Comparison of ENCODE assay signal across 8 cellular contexts in the genomic region with DNA sequence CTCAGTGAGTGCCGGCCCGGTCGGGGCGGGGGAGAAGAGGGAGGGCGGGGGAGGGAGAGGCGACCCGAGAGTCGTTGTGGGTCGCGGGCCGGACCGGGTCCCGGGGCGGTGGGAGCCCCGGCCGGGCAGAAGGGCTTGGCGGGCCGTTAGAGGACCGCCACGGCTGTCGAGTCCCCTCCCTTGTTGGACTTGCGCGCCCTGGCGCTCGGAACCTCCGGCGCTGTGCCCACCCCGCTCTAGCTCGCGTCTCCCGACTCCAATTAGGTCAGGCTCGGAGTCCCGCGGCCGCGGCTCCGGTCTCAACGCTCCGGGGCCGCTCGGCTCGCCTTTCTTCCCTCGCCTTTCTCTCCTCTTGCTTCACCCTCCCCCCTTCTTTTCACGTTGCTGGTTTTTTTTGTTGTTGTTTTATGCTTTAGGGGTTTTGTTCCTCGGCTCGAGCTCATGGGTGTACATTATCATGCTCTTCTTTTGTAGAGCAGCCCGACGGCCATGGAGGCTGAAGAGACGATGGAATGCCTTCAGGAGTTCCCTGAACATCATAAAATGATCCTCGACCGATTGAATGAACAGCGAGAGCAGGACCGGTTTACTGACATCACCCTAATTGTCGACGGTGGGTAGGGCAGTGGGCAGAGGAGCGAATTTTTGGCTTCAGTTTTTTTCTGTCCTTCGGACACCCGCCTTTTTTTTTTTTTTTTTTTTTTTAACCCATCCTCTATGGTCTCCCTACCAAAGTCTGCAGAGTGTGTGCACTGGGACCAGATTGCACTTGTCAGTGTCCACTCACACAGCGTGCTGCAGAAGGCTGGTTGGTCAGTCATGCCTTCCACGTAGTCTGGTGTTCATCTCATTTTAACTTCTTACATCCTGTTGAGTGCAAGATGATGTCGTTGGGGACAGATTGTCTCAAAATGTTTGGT. TPM values are rescaled to one million over a fixed set of nuclear protein-coding genes. Genes with fewer than 3 reads are reported as not detected.
DNase-seq lines count a peak whose midpoint lies in the region; ATAC-seq and TF ChIP-seq lines count a peak whose summit lies in the region.

No MANE protein-coding gene starts in this region.

- peak overlapping the region; percentile 73 for H3K27ac Mint-ChIP-seq in activated T-cell treated with anti-CD3 and anti-CD28 coated beads, Interleukin-2, amount 50 U/mL, for 72 hours

- H3K4me2 ChIP-seq in BLaER1, result peak overlapping the region; percentile 96
- peak overlapping the region; percentile 97 for H3K4me2 ChIP-seq in parathyroid adenoma (ENCODE audit: low read length)

- peaks cover 46% of the 10 kb centered on the region for H4K20me1 ChIP-seq in BLaER1

- H3K9me3 Mint-ChIP-seq in activated T-cell treated with anti-CD3 and anti-CD28 coated beads, Interleukin-2, amount 50 U/mL, for 72 hours, result no peaks in the 10 kb centered on the region

- peaks cover 45% of the 10 kb centered on the region for H3K4me1 ChIP-seq in BLaER1
- H3K4me1 ChIP-seq in parathyroid adenoma, result no peaks in the 10 kb centered on the region

- peak overlapping the region; percentile 95 for H2AFZ ChIP-seq in parathyroid adenoma

- no peak for TF ChIP-seq CTCF in parathyroid adenoma (IDR thresholded peaks at IDR 0.05)

- peaks cover 36% of the 10 kb centered on the region for H3K36me3 ChIP-seq in BLaER1
- H3K36me3 ChIP-seq in parathyroid adenoma (ENCODE audit: control insufficient read depth, insufficient read depth, low read length), result no peaks in the 10 kb centered on the region

- H3K9me3 ChIP-seq in BLaER1 (no peaks in the 10 kb centered on the region), parathyroid adenoma (ENCODE audit: control insufficient read depth, low read length) (no peaks in the 10 kb centered on the region)

- H3K27me3 Mint-ChIP-seq in activated T-cell treated with anti-CD3 and anti-CD28 coated beads, Interleukin-2, amount 50 U/mL, for 72 hours (ENCODE audit: low read depth), result no peaks in the 10 kb centered on the region

- H3K4me3 ChIP-seq in BLaER1 (peak overlapping the region; percentile 94), parathyroid adenoma (ENCODE audit: low read depth, low read length) (peak overlapping the region; percentile 96)

- H3K27me3 ChIP-seq in BLaER1 (no peaks in the 10 kb centered on the region), parathyroid adenoma (ENCODE audit: control insufficient read depth, insufficient read depth, low read length) (no peaks in the 10 kb centered on the region)

- peaks cover 13% of the 10 kb centered on the region for H3K79me2 ChIP-seq in parathyroid adenoma

- H3K4me3 Mint-ChIP-seq in activated T-cell treated with anti-CD3 and anti-CD28 coated beads, Interleukin-2, amount 50 U/mL, for 72 hours, result peak overlapping the region; percentile 90 to 93

- peak overlapping the region; percentile 96 for H3K27ac ChIP-seq in BLaER1
- peak overlapping the region; percentile 93 for H3K27ac ChIP-seq in parathyroid adenoma

- peaks cover 52% of the 10 kb centered on the region for H3K4me1 Mint-ChIP-seq in activated T-cell treated with anti-CD3 and anti-CD28 coated beads, Interleukin-2, amount 50 U/mL, for 72 hours (ENCODE audit: low read depth)

- peaks cover 10 to 22% of the 10 kb centered on the region in 2 donors for H3K36me3 Mint-ChIP-seq in activated T-cell treated with anti-CD3 and anti-CD28 coated beads, Interleukin-2, amount 50 U/mL, for 72 hours (ENCODE audit: insufficient read depth in 2 of 2)

- DNase-seq in NCI-H1105 treated with DMSO at 0.1 percent for 48 hours (lab: John Stamatoyannopoulos, UW) (peak; percentile 65), glomerular visceral epithelial cell (ENCODE audit: extremely low spot score) (peak; percentile 41), 8988T (no peak)
- peak in 1 of 2 donors; percentile 22 for DNase-seq in activated T-cell treated with anti-CD3 and anti-CD28 coated beads, Interleukin-2, amount 50 U/mL, for 72 hours

- H3K9ac ChIP-seq in BLaER1, result peak overlapping the region; percentile 97
- peak overlapping the region; percentile 43 for H3K9ac ChIP-seq in parathyroid adenoma

- ATAC-seq in GM18502 (IDR thresholded peaks at IDR 0.05; ENCODE audit: poor library complexity, unreplicated experiment) (peak; percentile 44), HG02852 (IDR thresholded peaks at IDR 0.05; ENCODE audit: unreplicated experiment) (peak; percentile 38)
- ATAC-seq in activated T-cell treated with anti-CD3 and anti-CD28 coated beads, Interleukin-2, amount 50 U/mL, for 72 hours (replicated peaks in 1 of 2), result peak; percentile 48 to 49

RNA-seq across cellular contexts. Expression of a gene that starts 1.1 kb away (rescaled TPM):
- 10 to 100 TPM; 42.9 to 52.2 TPM for total RNA-seq in activated T-cell treated with anti-CD3 and anti-CD28 coated beads, Interleukin-2, amount 50 U/mL, for 72 hours
